In the genomic region with DNA sequence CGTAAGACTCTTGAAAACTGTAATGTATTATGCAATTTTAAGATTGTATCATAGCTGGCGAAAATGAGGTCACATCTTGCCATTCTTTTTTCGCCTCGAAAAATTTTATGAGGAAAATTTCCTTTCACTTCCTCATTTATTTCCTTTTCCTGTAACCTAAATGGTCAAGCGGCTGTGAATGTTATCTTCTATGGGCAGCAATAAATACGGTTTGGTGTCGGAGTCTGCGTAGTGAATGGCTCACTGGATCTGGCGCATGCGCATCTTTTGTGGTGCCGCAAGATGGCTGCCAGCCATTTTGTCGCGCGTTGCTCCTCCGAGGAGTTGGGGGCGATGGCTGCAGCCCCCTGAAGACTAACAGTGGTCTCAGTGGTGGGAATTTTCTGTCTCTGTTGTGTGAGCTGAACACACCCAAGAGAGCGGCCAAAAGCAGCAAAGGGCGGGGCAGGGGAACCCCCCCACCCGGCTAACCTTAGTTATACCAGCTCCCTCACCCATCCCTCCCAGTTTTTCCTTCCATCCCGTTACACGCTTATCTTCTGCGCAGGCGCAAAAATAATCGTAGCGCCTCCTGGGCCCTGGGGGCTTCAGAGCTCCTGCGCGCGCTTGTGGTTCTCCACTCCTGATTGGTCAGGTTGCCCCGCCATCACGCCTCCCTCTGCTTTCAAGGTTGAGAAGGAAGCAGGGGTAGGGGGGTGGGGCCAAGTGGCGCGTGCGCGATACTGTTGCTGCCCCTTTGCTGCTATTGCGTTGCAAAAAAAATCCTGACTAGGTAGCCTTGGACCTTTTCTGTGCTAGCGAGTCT, we compare ENCODE assay signal across 1 cellular context.
TF ChIP-seq lines count a peak whose summit lies in the region.

A gene (plus strand): TSS at position 722 of the 805 bp plus-strand sequence. CDS start 568 bp downstream, outside the sequence.

TF ChIP-seq in K562, 482 proteins besides CTCF, POLR2A, EP300 and RAD21 (continued from another document and continues in another):
- TF ChIP-seq, protein P1, sequence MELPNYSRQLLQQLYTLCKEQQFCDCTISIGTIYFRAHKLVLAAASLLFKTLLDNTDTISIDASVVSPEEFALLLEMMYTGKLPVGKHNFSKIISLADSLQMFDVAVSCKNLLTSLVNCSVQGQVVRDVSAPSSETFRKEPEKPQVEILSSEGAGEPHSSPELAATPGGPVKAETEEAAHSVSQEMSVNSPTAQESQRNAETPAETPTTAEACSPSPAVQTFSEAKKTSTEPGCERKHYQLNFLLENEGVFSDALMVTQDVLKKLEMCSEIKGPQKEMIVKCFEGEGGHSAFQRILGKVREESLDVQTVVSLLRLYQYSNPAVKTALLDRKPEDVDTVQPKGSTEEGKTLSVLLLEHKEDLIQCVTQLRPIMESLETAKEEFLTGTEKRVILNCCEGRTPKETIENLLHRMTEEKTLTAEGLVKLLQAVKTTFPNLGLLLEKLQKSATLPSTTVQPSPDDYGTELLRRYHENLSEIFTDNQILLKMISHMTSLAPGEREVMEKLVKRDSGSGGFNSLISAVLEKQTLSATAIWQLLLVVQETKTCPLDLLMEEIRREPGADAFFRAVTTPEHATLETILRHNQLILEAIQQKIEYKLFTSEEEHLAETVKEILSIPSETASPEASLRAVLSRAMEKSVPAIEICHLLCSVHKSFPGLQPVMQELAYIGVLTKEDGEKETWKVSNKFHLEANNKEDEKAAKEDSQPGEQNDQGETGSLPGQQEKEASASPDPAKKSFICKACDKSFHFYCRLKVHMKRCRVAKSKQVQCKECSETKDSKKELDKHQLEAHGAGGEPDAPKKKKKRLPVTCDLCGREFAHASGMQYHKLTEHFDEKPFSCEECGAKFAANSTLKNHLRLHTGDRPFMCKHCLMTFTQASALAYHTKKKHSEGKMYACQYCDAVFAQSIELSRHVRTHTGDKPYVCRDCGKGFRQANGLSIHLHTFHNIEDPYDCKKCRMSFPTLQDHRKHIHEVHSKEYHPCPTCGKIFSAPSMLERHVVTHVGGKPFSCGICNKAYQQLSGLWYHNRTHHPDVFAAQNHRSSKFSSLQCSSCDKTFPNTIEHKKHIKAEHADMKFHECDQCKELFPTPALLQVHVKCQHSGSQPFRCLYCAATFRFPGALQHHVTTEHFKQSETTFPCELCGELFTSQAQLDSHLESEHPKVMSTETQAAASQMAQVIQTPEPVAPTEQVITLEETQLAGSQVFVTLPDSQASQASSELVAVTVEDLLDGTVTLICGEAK (IDR thresholded peaks at IDR 0.05) = 0 out of 2 replicates have a peak, but pooled peaks have one; percentile 50
- TF ChIP-seq, protein P1 (CRISPR knock-in tag; IDR thresholded peaks at IDR 0.05) = no peak
- TF ChIP-seq, protein P2, sequence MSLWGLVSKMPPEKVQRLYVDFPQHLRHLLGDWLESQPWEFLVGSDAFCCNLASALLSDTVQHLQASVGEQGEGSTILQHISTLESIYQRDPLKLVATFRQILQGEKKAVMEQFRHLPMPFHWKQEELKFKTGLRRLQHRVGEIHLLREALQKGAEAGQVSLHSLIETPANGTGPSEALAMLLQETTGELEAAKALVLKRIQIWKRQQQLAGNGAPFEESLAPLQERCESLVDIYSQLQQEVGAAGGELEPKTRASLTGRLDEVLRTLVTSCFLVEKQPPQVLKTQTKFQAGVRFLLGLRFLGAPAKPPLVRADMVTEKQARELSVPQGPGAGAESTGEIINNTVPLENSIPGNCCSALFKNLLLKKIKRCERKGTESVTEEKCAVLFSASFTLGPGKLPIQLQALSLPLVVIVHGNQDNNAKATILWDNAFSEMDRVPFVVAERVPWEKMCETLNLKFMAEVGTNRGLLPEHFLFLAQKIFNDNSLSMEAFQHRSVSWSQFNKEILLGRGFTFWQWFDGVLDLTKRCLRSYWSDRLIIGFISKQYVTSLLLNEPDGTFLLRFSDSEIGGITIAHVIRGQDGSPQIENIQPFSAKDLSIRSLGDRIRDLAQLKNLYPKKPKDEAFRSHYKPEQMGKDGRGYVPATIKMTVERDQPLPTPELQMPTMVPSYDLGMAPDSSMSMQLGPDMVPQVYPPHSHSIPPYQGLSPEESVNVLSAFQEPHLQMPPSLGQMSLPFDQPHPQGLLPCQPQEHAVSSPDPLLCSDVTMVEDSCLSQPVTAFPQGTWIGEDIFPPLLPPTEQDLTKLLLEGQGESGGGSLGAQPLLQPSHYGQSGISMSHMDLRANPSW (CRISPR knock-in tag; IDR thresholded peaks at IDR 0.05) = no peak; the same call in 1 of the 2 replicates
- TF ChIP-seq TCF7 (IDR thresholded peaks at IDR 0.05; ENCODE audit: borderline replicate concordance) = 0 out of 2 replicates have a peak, but pooled peaks have one; percentile 17
- TF ChIP-seq ARID2 (IDR thresholded peaks at IDR 0.05) = no peak
- no peak for TF ChIP-seq SRSF7 (optimal IDR thresholded peaks at IDR 0.05; ENCODE audit: low read depth, low read length)
- TF ChIP-seq RBM14 (IDR thresholded peaks at IDR 0.05; ENCODE audit: borderline replicate concordance, insufficient read depth, low read depth, low read length) = no peak
- TF ChIP-seq, protein P3, sequence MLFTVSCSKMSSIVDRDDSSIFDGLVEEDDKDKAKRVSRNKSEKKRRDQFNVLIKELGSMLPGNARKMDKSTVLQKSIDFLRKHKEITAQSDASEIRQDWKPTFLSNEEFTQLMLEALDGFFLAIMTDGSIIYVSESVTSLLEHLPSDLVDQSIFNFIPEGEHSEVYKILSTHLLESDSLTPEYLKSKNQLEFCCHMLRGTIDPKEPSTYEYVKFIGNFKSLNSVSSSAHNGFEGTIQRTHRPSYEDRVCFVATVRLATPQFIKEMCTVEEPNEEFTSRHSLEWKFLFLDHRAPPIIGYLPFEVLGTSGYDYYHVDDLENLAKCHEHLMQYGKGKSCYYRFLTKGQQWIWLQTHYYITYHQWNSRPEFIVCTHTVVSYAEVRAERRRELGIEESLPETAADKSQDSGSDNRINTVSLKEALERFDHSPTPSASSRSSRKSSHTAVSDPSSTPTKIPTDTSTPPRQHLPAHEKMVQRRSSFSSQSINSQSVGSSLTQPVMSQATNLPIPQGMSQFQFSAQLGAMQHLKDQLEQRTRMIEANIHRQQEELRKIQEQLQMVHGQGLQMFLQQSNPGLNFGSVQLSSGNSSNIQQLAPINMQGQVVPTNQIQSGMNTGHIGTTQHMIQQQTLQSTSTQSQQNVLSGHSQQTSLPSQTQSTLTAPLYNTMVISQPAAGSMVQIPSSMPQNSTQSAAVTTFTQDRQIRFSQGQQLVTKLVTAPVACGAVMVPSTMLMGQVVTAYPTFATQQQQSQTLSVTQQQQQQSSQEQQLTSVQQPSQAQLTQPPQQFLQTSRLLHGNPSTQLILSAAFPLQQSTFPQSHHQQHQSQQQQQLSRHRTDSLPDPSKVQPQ (CRISPR knock-in tag; IDR thresholded peaks at IDR 0.05; ENCODE audit: borderline replicate concordance) = no peak
- TF ChIP-seq MEIS2 (IDR thresholded peaks at IDR 0.05; ENCODE audit: partially characterized antibody) = peak; percentile 92
- TF ChIP-seq ARID1B (IDR thresholded peaks at IDR 0.05) = peak; percentile 65
- peak in 1 of 2 experiments; percentile 78; a peak in 2 of 4 replicates for TF ChIP-seq TEAD1 (CRISPR knock-in tag; IDR thresholded peaks at IDR 0.05)
- TF ChIP-seq TAF15 (IDR thresholded peaks at IDR 0.05; ENCODE audit: low read depth, low read length) = no peak
- TF ChIP-seq ZZZ3 (IDR thresholded peaks at IDR 0.05) = no peak
- TF ChIP-seq ZNF184 (CRISPR knock-in tag; IDR thresholded peaks at IDR 0.05) = no peak
- TF ChIP-seq HDAC3 (IDR thresholded peaks at IDR 0.05; ENCODE audit: borderline replicate concordance, partially characterized antibody) = no peak
- TF ChIP-seq POLR3A (IDR thresholded peaks at IDR 0.05; ENCODE audit: borderline replicate concordance, extremely low read depth, insufficient read depth, insufficient read length) = no peak
- no peak for TF ChIP-seq CBX8 (IDR thresholded peaks at IDR 0.05; ENCODE audit: borderline replicate concordance, extremely low read depth, low read depth, low read length, poor library complexity, severe bottlenecking)
- TF ChIP-seq HDAC8 (tag; IDR thresholded peaks at IDR 0.05) = 0 out of 2 replicates have a peak, but pooled peaks have one; percentile 78
- no peak for TF ChIP-seq PTBP1 (IDR thresholded peaks at IDR 0.05; ENCODE audit: low read depth, low read length)
- TF ChIP-seq CAMTA2 (CRISPR knock-in tag; conservative IDR thresholded peaks at IDR 0.05) = no peak
- TF ChIP-seq MEF2A (IDR thresholded peaks at IDR 0.05; ENCODE audit: control insufficient read depth, low read depth, low read length) = no peak
- TF ChIP-seq NCOA1 (IDR thresholded peaks at IDR 0.05; ENCODE audit: low read depth) = peak; percentile 60; the same call in 1 of the 2 replicates
- no peak for TF ChIP-seq ZNF830 (CRISPR knock-in tag; IDR thresholded peaks at IDR 0.05)
- TF ChIP-seq SIX5 (IDR thresholded peaks at IDR 0.05; ENCODE audit: borderline replicate concordance in 1 of 2, insufficient read depth in 1 of 2, low read depth in 1 of 2, low read length in 2 of 2) = no peak
- TF ChIP-seq CBFA2T3 (IDR thresholded peaks at IDR 0.05) = peak; percentile 57
- TF ChIP-seq, protein P4, sequence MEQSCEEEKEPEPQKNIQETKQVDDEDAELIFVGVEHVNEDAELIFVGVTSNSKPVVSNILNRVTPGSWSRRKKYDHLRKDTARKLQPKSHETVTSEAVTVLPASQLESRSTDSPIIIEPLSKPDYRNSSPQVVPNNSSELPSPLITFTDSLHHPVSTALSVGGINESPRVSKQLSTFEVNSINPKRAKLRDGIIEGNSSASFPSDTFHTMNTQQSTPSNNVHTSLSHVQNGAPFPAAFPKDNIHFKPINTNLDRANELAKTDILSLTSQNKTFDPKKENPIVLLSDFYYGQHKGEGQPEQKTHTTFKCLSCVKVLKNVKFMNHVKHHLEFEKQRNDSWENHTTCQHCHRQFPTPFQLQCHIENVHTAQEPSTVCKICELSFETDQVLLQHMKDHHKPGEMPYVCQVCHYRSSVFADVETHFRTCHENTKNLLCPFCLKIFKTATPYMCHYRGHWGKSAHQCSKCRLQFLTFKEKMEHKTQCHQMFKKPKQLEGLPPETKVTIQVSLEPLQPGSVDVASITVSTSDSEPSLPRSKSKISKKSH (CRISPR knock-in tag; IDR thresholded peaks at IDR 0.05) = no peak
- TF ChIP-seq MCM2 (IDR thresholded peaks at IDR 0.05; ENCODE audit: low read depth) = no peak
- no peak for TF ChIP-seq MED1 (CRISPR knock-in tag; IDR thresholded peaks at IDR 0.05; ENCODE audit: borderline replicate concordance)
- TF ChIP-seq IFI16 (CRISPR knock-in tag; IDR thresholded peaks at IDR 0.05) = no peak
- no peak for TF ChIP-seq ADNP (tag; IDR thresholded peaks at IDR 0.05)
- TF ChIP-seq, protein P5, sequence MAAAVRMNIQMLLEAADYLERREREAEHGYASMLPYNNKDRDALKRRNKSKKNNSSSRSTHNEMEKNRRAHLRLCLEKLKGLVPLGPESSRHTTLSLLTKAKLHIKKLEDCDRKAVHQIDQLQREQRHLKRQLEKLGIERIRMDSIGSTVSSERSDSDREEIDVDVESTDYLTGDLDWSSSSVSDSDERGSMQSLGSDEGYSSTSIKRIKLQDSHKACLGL (CRISPR knock-in tag; IDR thresholded peaks at IDR 0.05; ENCODE audit: borderline replicate concordance, poor library complexity, severe bottlenecking) = no peak
- TF ChIP-seq TCFL5 (CRISPR knock-in tag; conservative IDR thresholded peaks at IDR 0.05) = no peak
- peak; percentile 24; the same call in 1 of the 2 replicates for TF ChIP-seq HCFC1 (IDR thresholded peaks at IDR 0.05; ENCODE audit: low read depth, low read length)
- TF ChIP-seq, protein P6, sequence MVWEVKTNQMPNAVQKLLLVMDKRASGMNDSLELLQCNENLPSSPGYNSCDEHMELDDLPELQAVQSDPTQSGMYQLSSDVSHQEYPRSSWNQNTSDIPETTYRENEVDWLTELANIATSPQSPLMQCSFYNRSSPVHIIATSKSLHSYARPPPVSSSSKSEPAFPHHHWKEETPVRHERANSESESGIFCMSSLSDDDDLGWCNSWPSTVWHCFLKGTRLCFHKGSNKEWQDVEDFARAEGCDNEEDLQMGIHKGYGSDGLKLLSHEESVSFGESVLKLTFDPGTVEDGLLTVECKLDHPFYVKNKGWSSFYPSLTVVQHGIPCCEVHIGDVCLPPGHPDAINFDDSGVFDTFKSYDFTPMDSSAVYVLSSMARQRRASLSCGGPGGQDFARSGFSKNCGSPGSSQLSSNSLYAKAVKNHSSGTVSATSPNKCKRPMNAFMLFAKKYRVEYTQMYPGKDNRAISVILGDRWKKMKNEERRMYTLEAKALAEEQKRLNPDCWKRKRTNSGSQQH (CRISPR knock-in tag; IDR thresholded peaks at IDR 0.05) = 0 out of 2 replicates have a peak, but pooled peaks have one; percentile 46
- peak; percentile 68 for TF ChIP-seq GABPA (tag; conservative IDR thresholded peaks at IDR 0.05; ENCODE audit: low read depth)
- TF ChIP-seq HLTF (IDR thresholded peaks at IDR 0.05) = no peak
- no peak for TF ChIP-seq KLF10 (CRISPR knock-in tag; IDR thresholded peaks at IDR 0.05)
